ENCODE assay signal across 20 cellular contexts in the genomic region with DNA sequence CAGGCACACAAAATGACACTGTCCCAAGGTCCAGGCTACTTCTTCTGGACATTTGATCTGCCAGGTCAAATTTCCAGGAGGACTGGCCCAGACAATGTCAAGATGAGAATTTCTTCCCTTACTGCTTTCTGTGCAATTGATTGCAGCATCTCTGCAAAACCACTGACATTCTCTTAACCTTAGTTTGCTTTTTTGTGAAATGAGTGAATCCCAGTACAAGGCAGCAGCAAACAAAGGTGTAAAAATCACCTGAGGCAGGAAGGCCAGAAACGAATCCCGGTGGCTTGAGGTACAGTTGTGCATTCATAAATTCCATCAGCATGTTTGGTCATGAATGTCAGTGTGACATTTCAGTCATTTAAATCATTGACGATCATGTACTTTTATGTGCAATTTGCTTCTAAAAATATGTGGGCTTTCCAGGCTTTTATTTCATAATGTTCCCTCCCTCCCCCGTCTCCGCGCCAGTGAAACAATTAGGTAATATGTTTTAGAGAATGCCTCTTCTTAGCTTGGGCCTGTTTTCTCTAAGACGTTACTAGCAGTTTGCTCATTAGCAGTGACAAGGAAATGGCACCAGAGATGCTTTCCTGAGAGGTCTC. TPM values are rescaled to one million over a fixed set of nuclear protein-coding genes. Genes with fewer than 3 reads are reported as not detected.
DNase-seq lines count a peak whose midpoint lies in the region; ATAC-seq and TF ChIP-seq lines count a peak whose summit lies in the region.
"Had no signal": no experiment of that assay in that cellular context is flagged by ENCODE, and none has a peak within 500 bp of the region (broad histone marks: within the 10 kb centered on the region; RNA-seq: fewer than 3 reads in every experiment).

No MANE protein-coding gene starts in this region.

- intact Hi-C loops in IMR-90 (cut with micrococcal nuclease): no loop called here
- intact Hi-C loops in activated naive CD4-positive, alpha-beta T cell treated with anti-CD3 and anti-CD28 coated beads for 36 hours (cut with micrococcal nuclease): no loop called here

- TF ChIP-seq POLR2A in IMR-90 (IDR thresholded peaks at IDR 0.05; ENCODE audit: low read depth, low read length) (no peak), suprapubic skin (IDR thresholded peaks at IDR 0.05) (no peak)

- H3K4me3 Mint-ChIP-seq in brain: peak overlapping the region in 3 of 5 experiments; percentile 45 to 61 (median 53)
- no peak overlapping the region for H3K4me3 Mint-ChIP-seq in activated naive CD4-positive, alpha-beta T cell treated with anti-CD3 and anti-CD28 coated beads for 36 hours
- no peak overlapping the region for H3K4me3 Mint-ChIP-seq in activated CD4-positive, alpha-beta T cell treated with anti-CD3 and anti-CD28 coated beads, Interleukin-2, amount 10 ng/mL, durations not matched to agents 7 days and 5 days
- H3K4me3 Mint-ChIP-seq: immature natural killer cell; T-helper 2 cell treated with Interferon-gamma antibody and Interleukin-4, amounts not matched to agents 5 μg/mL and 100 μg/mL, for 36 hours had no signal

- H3K4me3 ChIP-seq in IMR-90 (ENCODE audit: insufficient read depth, low read depth, low read length): no peak overlapping the region
- peak overlapping the region; percentile 33; the same call in 1 of the 2 replicates for H3K4me3 ChIP-seq in iPS-20b (ENCODE audit: low read length)
- H3K4me3 ChIP-seq in suprapubic skin: no peak overlapping the region
- H3K4me3 ChIP-seq: HAP-1, ovary had no signal

- DNase-seq in IMR-90: no peak
- no peak for DNase-seq in suprapubic skin (ENCODE audit: low spot score in 2 of 2)
- DNase-seq in UCSD-AML1 (lab: John Stamatoyannopoulos, UW; ENCODE audit: unreplicated experiment): no peak
- no peak for DNase-seq in activated naive CD4-positive, alpha-beta T cell treated with anti-CD3 and anti-CD28 coated beads for 36 hours
- no peak for DNase-seq in activated CD4-positive, alpha-beta T cell treated with anti-CD3 and anti-CD28 coated beads, Interleukin-2, amount 10 ng/mL, durations not matched to agents 7 days and 5 days
- DNase-seq: activated CD4-positive, alpha-beta T cell treated with anti-CD3 and anti-CD28 coated beads, Interleukin-2, amount 50 U/mL, for 48 hours; dermis blood vessel endothelial cell; DMS79 treated with DMSO at 0.1 percent for 48 hours; immature natural killer cell; Karpas-422; midbrain; NCI-H1436 treated with DMSO at 0.1 percent for 48 hours; stimulated activated CD4-positive, alpha-beta T cell treated with anti-CD3 and anti-CD28 coated beads, Interleukin-12 subunit alpha, Interleukin-12 subunit beta, amount 100 ng/mL, for 4 hours had no signal

- no peak overlapping the region for H3K56ac ChIP-seq in IMR-90 (ENCODE audit: extremely low read depth, insufficient read depth, low read length)

- H2BK15ac ChIP-seq in IMR-90 (ENCODE audit: low read depth, low read length): no peak overlapping the region

- no peaks in the 10 kb centered on the region; a peak in 1 of 4 replicates for H3K79me1 ChIP-seq in IMR-90 (ENCODE audit: low read depth in 1 of 2, low read length in 2 of 2)

- POLR2A ChIA-PET in IMR-90 (lab: Charles Lee; ENCODE audit: unreplicated experiment): no interaction called here
- POLR2A ChIA-PET in activated CD4-positive, alpha-beta T cell treated with anti-CD3 and anti-CD28 coated beads, Interleukin-2, amount 10 ng/mL, durations not matched to agents 7 days and 5 days (lab: Charles Lee): no interaction called here

- H3K36me3 ChIP-seq in IMR-90 (ENCODE audit: control insufficient read depth, insufficient read depth, low read length): no peaks in the 10 kb centered on the region
- H3K36me3 ChIP-seq in iPS-20b (ENCODE audit: insufficient read depth, low read depth, low read length): no peaks in the 10 kb centered on the region
- H3K36me3 ChIP-seq in suprapubic skin: no peaks in the 10 kb centered on the region
- H3K36me3 ChIP-seq: HAP-1, ovary had no signal

- no peak for TF ChIP-seq RAD21 in IMR-90 (IDR thresholded peaks at IDR 0.05; ENCODE audit: low read length)

- peak overlapping the region in 3 of 5 experiments; percentile 9 to 74 (median 51) for H3K27ac Mint-ChIP-seq in brain
- H3K27ac Mint-ChIP-seq in activated naive CD4-positive, alpha-beta T cell treated with anti-CD3 and anti-CD28 coated beads for 36 hours: no peak overlapping the region
- no peak overlapping the region for H3K27ac Mint-ChIP-seq in activated CD4-positive, alpha-beta T cell treated with anti-CD3 and anti-CD28 coated beads, Interleukin-2, amount 10 ng/mL, durations not matched to agents 7 days and 5 days
- H3K27ac Mint-ChIP-seq: immature natural killer cell; T-helper 2 cell treated with Interferon-gamma antibody and Interleukin-4, amounts not matched to agents 5 μg/mL and 100 μg/mL, for 36 hours had no signal

- peak overlapping the region; percentile 72; the same call in 1 of the 2 replicates for H3K18ac ChIP-seq in IMR-90 (ENCODE audit: low read depth, low read length)

- H3K9me3 Mint-ChIP-seq in brain: no peaks in the 10 kb centered on the region
- H3K9me3 Mint-ChIP-seq in activated naive CD4-positive, alpha-beta T cell treated with anti-CD3 and anti-CD28 coated beads for 36 hours: no peaks in the 10 kb centered on the region
- no peaks in the 10 kb centered on the region for H3K9me3 Mint-ChIP-seq in activated CD4-positive, alpha-beta T cell treated with anti-CD3 and anti-CD28 coated beads, Interleukin-2, amount 10 ng/mL, durations not matched to agents 7 days and 5 days
- H3K9me3 Mint-ChIP-seq: immature natural killer cell; T-helper 2 cell treated with Interferon-gamma antibody and Interleukin-4, amounts not matched to agents 5 μg/mL and 100 μg/mL, for 36 hours had no signal

- no peak for TF ChIP-seq EP300 in suprapubic skin (IDR thresholded peaks at IDR 0.05)

- H2BK20ac ChIP-seq in IMR-90 (ENCODE audit: low read depth, low read length): no peak overlapping the region

- peak overlapping the region; percentile 41 for H2BK5ac ChIP-seq in IMR-90 (ENCODE audit: low read depth, low read length, poor library complexity, severe bottlenecking)

- no peak overlapping the region for H4K8ac ChIP-seq in IMR-90 (ENCODE audit: low read depth in 2 of 2, low read length in 2 of 2)

- no CpG with 5 or more reads among the region's 7 CpGs for WGBS in IMR-90 (ENCODE audit: extremely low coverage in 2 of 2, insufficient read length in 1 of 2), 2 experiments
- WGBS in suprapubic skin: 46% methylated on average over 7 of the region's 7 CpGs

- no peak overlapping the region for H3K14ac ChIP-seq in IMR-90 (replicated peaks; ENCODE audit: low read depth, low read length)

- H3K4ac ChIP-seq in IMR-90 (ENCODE audit: low read depth, low read length): no peak overlapping the region

- BruUV-seq in IMR-90 (replicated peaks; lab: Mats Ljungman, UMichigan): no TSS peak

- CTCF ChIA-PET in IMR-90 (lab: Yijun Ruan, JAX): no interaction called here
- CTCF ChIA-PET in activated naive CD4-positive, alpha-beta T cell treated with anti-CD3 and anti-CD28 coated beads for 36 hours (lab: Charles Lee): interaction anchor here (1.2 kb wide), 1 partner anchor 177 kb away, joined by 3 read pairs; no protein-coding TSS in a partner anchor
- CTCF ChIA-PET in activated CD4-positive, alpha-beta T cell treated with anti-CD3 and anti-CD28 coated beads, Interleukin-2, amount 10 ng/mL, durations not matched to agents 7 days and 5 days (lab: Charles Lee): no interaction called here

- H2BK120ac ChIP-seq in IMR-90 (ENCODE audit: low read depth, low read length): no peak overlapping the region

- in situ Hi-C loops in IMR-90 (cut with MboI; ENCODE audit: low sequenced_read_pairs): no loop called here

- H3K27ac ChIP-seq in IMR-90 (ENCODE audit: insufficient read depth, low read length): no peak overlapping the region
- H3K27ac ChIP-seq in iPS-20b (ENCODE audit: low read length): no peak overlapping the region
- H3K27ac ChIP-seq in suprapubic skin: peak overlapping the region; percentile 38
- H3K27ac ChIP-seq: C4-2B, ovary had no signal

- H3K4me1 Mint-ChIP-seq in brain: peaks cover 69% of the 10 kb centered on the region
- peaks cover 28% of the 10 kb centered on the region for H3K4me1 Mint-ChIP-seq in activated naive CD4-positive, alpha-beta T cell treated with anti-CD3 and anti-CD28 coated beads for 36 hours (ENCODE audit: low read depth)
- no peaks in the 10 kb centered on the region for H3K4me1 Mint-ChIP-seq in activated CD4-positive, alpha-beta T cell treated with anti-CD3 and anti-CD28 coated beads, Interleukin-2, amount 10 ng/mL, durations not matched to agents 7 days and 5 days
- H3K4me1 Mint-ChIP-seq: immature natural killer cell had no signal

- TF ChIP-seq CTCF in IMR-90 (conservative IDR thresholded peaks at IDR 0.05; ENCODE audit: low read depth, low read length) (no peak), brain (conservative IDR thresholded peaks at IDR 0.05) (no peak), suprapubic skin (IDR thresholded peaks at IDR 0.05) (no peak)

- no peaks in the 10 kb centered on the region for H3K9me3 ChIP-seq in IMR-90 (ENCODE audit: control insufficient read depth, insufficient read depth, low read length)
- no peaks in the 10 kb centered on the region for H3K9me3 ChIP-seq in iPS-20b (ENCODE audit: insufficient read depth, low read depth, low read length)
- no peaks in the 10 kb centered on the region for H3K9me3 ChIP-seq in suprapubic skin
- H3K9me3 ChIP-seq: HAP-1, ovary had no signal

- H3K36me3 Mint-ChIP-seq in brain: no peaks in the 10 kb centered on the region
- H3K36me3 Mint-ChIP-seq in activated naive CD4-positive, alpha-beta T cell treated with anti-CD3 and anti-CD28 coated beads for 36 hours (ENCODE audit: low read depth): no peaks in the 10 kb centered on the region
- no peaks in the 10 kb centered on the region for H3K36me3 Mint-ChIP-seq in activated CD4-positive, alpha-beta T cell treated with anti-CD3 and anti-CD28 coated beads, Interleukin-2, amount 10 ng/mL, durations not matched to agents 7 days and 5 days (ENCODE audit: low read depth)
- H3K36me3 Mint-ChIP-seq: immature natural killer cell had no signal

- dilution Hi-C loops in IMR-90 (cut with HindIII; ENCODE audit: low sequenced_read_pairs, unreplicated experiment): no loop called here

- H2AK5ac ChIP-seq in IMR-90 (ENCODE audit: low read depth, low read length): no peak overlapping the region

- H3K23ac ChIP-seq in IMR-90 (ENCODE audit: low read depth, low read length): no peak overlapping the region

- peaks cover 8% of the 10 kb centered on the region for H3K27me3 ChIP-seq in IMR-90 (ENCODE audit: control insufficient read depth, insufficient read depth, low read length)
- no peaks in the 10 kb centered on the region for H3K27me3 ChIP-seq in iPS-20b (ENCODE audit: insufficient read depth, low read length)
- H3K27me3 ChIP-seq in suprapubic skin: no peaks in the 10 kb centered on the region
- H3K27me3 ChIP-seq: ovary had no signal

- H3K9ac ChIP-seq in IMR-90 (ENCODE audit: low read depth, low read length) (no peak overlapping the region), iPS-20b (ENCODE audit: low read depth, low read length) (no peak overlapping the region)

- H4K20me1 ChIP-seq in IMR-90 (ENCODE audit: insufficient read depth, low read length): no peaks in the 10 kb centered on the region

- no peaks in the 10 kb centered on the region; the same call in 1 of the 2 replicates for H3K9me1 ChIP-seq in IMR-90 (ENCODE audit: insufficient read depth, low read length)

- H3K27me3 Mint-ChIP-seq in brain: no peaks in the 10 kb centered on the region
- peaks cover 15% of the 10 kb centered on the region for H3K27me3 Mint-ChIP-seq in activated naive CD4-positive, alpha-beta T cell treated with anti-CD3 and anti-CD28 coated beads for 36 hours (ENCODE audit: low read depth)
- no peaks in the 10 kb centered on the region for H3K27me3 Mint-ChIP-seq in activated CD4-positive, alpha-beta T cell treated with anti-CD3 and anti-CD28 coated beads, Interleukin-2, amount 10 ng/mL, durations not matched to agents 7 days and 5 days

- no peak overlapping the region; the same call in 1 of the 2 replicates for H4K91ac ChIP-seq in IMR-90 (ENCODE audit: insufficient read depth, low read depth, low read length)

- H2AFZ ChIP-seq in IMR-90 (replicated peaks; ENCODE audit: low read length, poor library complexity): no peak overlapping the region

- H3K4me1 ChIP-seq in IMR-90 (ENCODE audit: control insufficient read depth, insufficient read depth, low read length) (peaks cover 12% of the 10 kb centered on the region), iPS-20b (ENCODE audit: insufficient read depth, low read length) (peaks cover 41% of the 10 kb centered on the region; the same call in 1 of the 2 replicates), suprapubic skin (peaks cover 21% of the 10 kb centered on the region)
- H3K4me1 ChIP-seq: HAP-1 had no signal

- H4K5ac ChIP-seq in IMR-90 (ENCODE audit: low read depth, low read length): peak overlapping the region; percentile 63

- peak overlapping the region; percentile 52 for H3K4me2 ChIP-seq in IMR-90 (ENCODE audit: low read depth, low read length)

- ATAC-seq in IMR-90 (ENCODE audit: low read depth): no peak
- no peak for ATAC-seq in activated CD4-positive, CD25-positive, alpha-beta regulatory T cell treated with anti-CD3 and anti-CD28 coated beads, Interleukin-2, amount 50 U/mL, for 24 hours

- H2AK9ac ChIP-seq in IMR-90 (replicated peaks; ENCODE audit: low read depth, low read length, poor library complexity): no peak overlapping the region

RNA-seq across cellular contexts. Expression of a gene that starts 39.2 kb away (rescaled TPM):
- 0.83 and 0.90 TPM in 2 replicates for total RNA-seq in IMR-90 (2012; rRNA removed)
- 0.36 TPM in 2 replicates for polyA plus RNA-seq in IMR-90 (2012; rRNA removed)
- polyA plus RNA-seq in IMR-90 (2012; cell fraction: cytosol; rRNA removed): 0.08 and 0.13 TPM in 2 replicates
- polyA plus RNA-seq in IMR-90 (2012; cell fraction: nucleus; rRNA removed; ENCODE audit: low replicate concordance): 0.55 and 1.3 TPM in 2 replicates
- 1.7 TPM for polyA plus RNA-seq in brain (ENCODE audit: insufficient read depth, low read depth, low replicate concordance)
- total RNA-seq in suprapubic skin: 1 to 10 TPM; 4.6 to 9.9 (median 7.2) TPM
- total RNA-seq in activated naive CD4-positive, alpha-beta T cell treated with anti-CD3 and anti-CD28 coated beads for 36 hours: 1 to 10 TPM; 7.8 to 8.9 TPM
- total RNA-seq in activated CD4-positive, alpha-beta T cell treated with anti-CD3 and anti-CD28 coated beads, Interleukin-2, amount 10 ng/mL, durations not matched to agents 7 days and 5 days: 1 to 10 TPM in 1 of 2 experiments, under 1 TPM in 1; 0.54 to 1.2 TPM

Comparison
In these comparisons a context has a peak if more than half of its experiments do, and no peak if none do; other contexts are left out.
1. H3K27ac Mint-ChIP-seq: peak in brain (3 of 5); none in activated naive CD4-positive, alpha-beta T cell treated with anti-CD3 and anti-CD28 coated beads for 36 hours (single experiment) and activated CD4-positive, alpha-beta T cell treated with anti-CD3 and anti-CD28 coated beads, Interleukin-2, amount 10 ng/mL, durations not matched to agents 7 days and 5 days (single experiment).
2. H3K4me3 Mint-ChIP-seq: peak in brain (3 of 5); none in activated naive CD4-positive, alpha-beta T cell treated with anti-CD3 and anti-CD28 coated beads for 36 hours (single experiment) and activated CD4-positive, alpha-beta T cell treated with anti-CD3 and anti-CD28 coated beads, Interleukin-2, amount 10 ng/mL, durations not matched to agents 7 days and 5 days (single experiment).